In the genomic region with DNA sequence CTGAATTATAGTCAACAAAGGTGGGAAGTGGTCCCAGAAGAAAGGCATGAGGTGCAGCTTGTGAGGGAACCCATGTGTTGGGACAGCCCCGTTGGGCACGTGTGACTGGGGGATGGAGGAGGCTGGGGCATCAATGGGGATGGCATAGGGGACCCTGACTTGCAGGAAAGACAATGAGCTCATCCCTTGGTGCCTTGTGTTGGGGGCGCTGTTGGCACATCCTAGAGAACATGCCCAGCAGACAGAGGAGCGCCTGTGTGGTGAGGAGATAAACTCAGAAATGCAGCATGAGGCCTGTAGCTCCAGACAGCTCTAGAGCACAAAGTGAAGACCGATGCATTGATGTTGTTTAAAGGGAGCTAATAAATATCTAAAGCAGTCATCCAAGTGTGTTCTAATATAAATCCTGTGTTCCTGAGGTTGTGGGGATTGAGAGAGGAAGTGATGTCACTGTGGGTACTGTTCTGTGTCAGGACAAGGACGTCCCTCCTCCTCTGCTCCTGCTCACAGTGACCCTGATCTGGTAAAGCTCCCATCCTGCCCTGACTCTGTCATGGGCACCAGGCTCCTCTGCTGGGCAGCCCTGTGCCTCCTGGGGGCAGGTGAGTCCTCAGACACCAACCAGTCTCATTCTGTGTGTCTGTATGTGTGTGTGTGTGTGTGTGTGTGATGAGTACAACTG, we compare ENCODE assay signal across 9 cellular contexts.
DNase-seq lines count a peak whose midpoint lies in the region; ATAC-seq and TF ChIP-seq lines count a peak whose summit lies in the region.
"Had no signal": no experiment of that assay in that cellular context is flagged by ENCODE, and none has a peak within 500 bp of the region (broad histone marks: within the 10 kb centered on the region; RNA-seq: fewer than 3 reads in every experiment).

No MANE protein-coding gene starts in this region.

- no peaks in the 10 kb centered on the region for H3K27me3 ChIP-seq in GM23248 (replicated peaks; ENCODE audit: insufficient read depth)
- H3K27me3 ChIP-seq in lower lobe of right lung (ENCODE audit: low read depth) = no peaks in the 10 kb centered on the region

- H3K9me3 ChIP-seq in GM23248 (ENCODE audit: low read depth) (no peaks in the 10 kb centered on the region), lower lobe of right lung (no peaks in the 10 kb centered on the region)

- H3F3A ChIP-seq in GM23248 (ENCODE audit: insufficient read depth) = peaks cover 16% of the 10 kb centered on the region

- peak overlapping the region; percentile 74 for H3K4me2 ChIP-seq in GM23248 (ENCODE audit: unreplicated experiment)

- intact Hi-C loops in lower lobe of right lung (cut with DNase I) = no loop called here

- H3K9ac ChIP-seq in GM23248 = peak overlapping the region; percentile 64

- ATAC-seq in lower lobe of right lung (peak; percentile 47 to 55), GM19023 (IDR thresholded peaks at IDR 0.05; ENCODE audit: unreplicated experiment) (no peak), GM21528 (IDR thresholded peaks at IDR 0.05; ENCODE audit: low FRiP score, unreplicated experiment) (no peak)

- DNase-seq in Daoy (ENCODE audit: low read depth) (peak; percentile 53), GM23248 (no peak), SKM-1 (lab: John Stamatoyannopoulos, UW; ENCODE audit: unreplicated experiment) (peak; percentile 13), lower lobe of right lung (no peak), RKO (ENCODE audit: low spot score) (no peak), NCI-H1105 (lab: John Stamatoyannopoulos, UW) (no peak)
- DNase-seq: RPMI8226 had no signal

- H2AFZ ChIP-seq in GM23248 = peak overlapping the region; percentile 84

- WGBS in GM23248 (ENCODE audit: low coverage in 1 of 2, low lambda C conversion rate in 2 of 2, missing lambda C conversion rate in 2 of 2), 2 experiments = 85 to 91% methylated on average over 5 to 6 of the region's 6 CpGs

- H3K4me3 ChIP-seq in GM23248 = peak overlapping the region; percentile 50; the same call in 1 of the 2 replicates
- H3K4me3 ChIP-seq in lower lobe of right lung = no peak overlapping the region

- no peaks in the 10 kb centered on the region for H3K79me2 ChIP-seq in GM23248 (ENCODE audit: insufficient read depth)

- in situ Hi-C loops in GM23248 (cut with MboI) = no loop called here

- H3K4me1 ChIP-seq in GM23248 (ENCODE audit: insufficient read depth) (peaks cover 17% of the 10 kb centered on the region), lower lobe of right lung (peaks cover 7% of the 10 kb centered on the region)

- no peaks in the 10 kb centered on the region for H3K36me3 ChIP-seq in GM23248 (ENCODE audit: low read depth)
- no peaks in the 10 kb centered on the region for H3K36me3 ChIP-seq in lower lobe of right lung

- H3K27ac ChIP-seq in GM23248 (peak overlapping the region; percentile 85), lower lobe of right lung (no peak overlapping the region)

- H4K20me1 ChIP-seq in GM23248 (ENCODE audit: insufficient read depth) = no peaks in the 10 kb centered on the region

- TF ChIP-seq CTCF in lower lobe of right lung (IDR thresholded peaks at IDR 0.05) = no peak

- no peaks in the 10 kb centered on the region for H3K9me2 ChIP-seq in GM23248 (ENCODE audit: insufficient read depth)

Comparison
In these comparisons a context has a peak if more than half of its experiments do, and no peak if none do; other contexts are left out.
1. DNase-seq: peak in Daoy (single experiment) and SKM-1 (single experiment); none in GM23248 (single experiment), lower lobe of right lung (single experiment), RKO (single experiment) and NCI-H1105 (single experiment).
2. ATAC-seq: peak in lower lobe of right lung (2 of 2); none in GM19023 (single experiment) and GM21528 (single experiment).